Comparison of ENCODE assay signal across 20 cellular contexts in the genomic region with DNA sequence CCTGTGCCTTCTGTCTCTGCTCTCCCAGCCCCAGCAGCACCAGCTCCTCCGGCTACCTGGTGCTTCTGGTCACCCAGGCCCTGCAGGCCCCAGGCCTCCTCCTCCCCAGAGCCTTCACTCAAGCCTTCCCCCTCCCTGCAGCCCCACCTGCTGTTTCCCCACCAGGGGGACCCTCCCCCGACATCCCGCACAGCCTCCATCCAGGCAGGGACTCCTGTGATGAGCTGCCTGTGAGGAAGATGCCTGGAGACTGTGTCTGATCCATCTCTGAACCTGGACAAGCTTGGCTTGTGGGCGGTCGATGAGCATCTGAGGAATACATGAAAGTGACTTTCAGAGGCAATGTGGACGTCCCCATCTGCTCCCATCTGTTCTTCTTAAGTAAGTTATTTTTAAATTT. TPM values are rescaled to one million over a fixed set of nuclear protein-coding genes. Genes with fewer than 3 reads are reported as not detected.
"Had no signal": no experiment of that assay in that cellular context is flagged by ENCODE, and none has a peak within 500 bp of the region (broad histone marks: within the 10 kb centered on the region; RNA-seq: fewer than 3 reads in every experiment).

No MANE protein-coding gene starts in this region.

- ATAC-seq: activated T-cell treated with anti-CD3 and anti-CD28 coated beads, Interleukin-2, amount 50 U/mL, for 72 hours had no signal

- H3K9me3 Mint-ChIP-seq: activated T-cell treated with anti-CD3 and anti-CD28 coated beads, Interleukin-2, amount 50 U/mL, for 72 hours; endodermal cell; nephron progenitor cell; type B pancreatic cell had no signal

- H3K36me3 ChIP-seq: prostate gland, stomach had no signal

- H3K4me3 ChIP-seq: lung, prostate gland, stomach had no signal

- H3K27ac Mint-ChIP-seq: activated T-cell treated with anti-CD3 and anti-CD28 coated beads, Interleukin-2, amount 50 U/mL, for 72 hours; endodermal cell; nephron progenitor cell; type B pancreatic cell had no signal

- H3K27ac ChIP-seq: epithelial cell of prostate, prostate gland had no signal

- DNase-seq: activated CD4-positive, alpha-beta T cell treated with anti-CD3 and anti-CD28 coated beads, Interleukin-2, amount 10 ng/mL, durations not matched to agents 24 days and 14 days; activated CD4-positive, CD25-positive, alpha-beta regulatory T cell; activated gamma-delta T cell; activated T-cell treated with anti-CD3 and anti-CD28 coated beads, Interleukin-2, amount 50 U/mL, for 72 hours; dermis blood vessel endothelial cell; endodermal cell; foreskin fibroblast; left cardiac atrium; nephron progenitor cell; stimulated activated CD4-positive, alpha-beta T cell treated with anti-CD3 and anti-CD28 coated beads, Interleukin-2, amount 100 ng/mL, for 24 hours; stomach; SW 1271 had no signal

- H3K4me3 Mint-ChIP-seq: activated CD4-positive, alpha-beta T cell treated with anti-CD3 and anti-CD28 coated beads, Interleukin-2, amount 10 ng/mL, durations not matched to agents 24 days and 14 days; activated naive CD8-positive, alpha-beta T cell; activated T-cell treated with anti-CD3 and anti-CD28 coated beads, Interleukin-2, amount 50 U/mL, for 72 hours; endodermal cell; nephron progenitor cell; type B pancreatic cell had no signal

- H3K4me1 Mint-ChIP-seq: endodermal cell, nephron progenitor cell had no signal

- H3K27me3 Mint-ChIP-seq: activated naive CD8-positive, alpha-beta T cell had no signal

- H3K9me3 ChIP-seq: prostate gland, stomach had no signal

- H3K36me3 Mint-ChIP-seq: activated naive CD8-positive, alpha-beta T cell; type B pancreatic cell had no signal

- H3K4me1 ChIP-seq: prostate gland had no signal

- H3K27me3 ChIP-seq: stomach had no signal

RNA-seq across cellular contexts. Expression of gene RAMP3, which starts 45.0 kb away (rescaled TPM):
- total RNA-seq: activated CD4-positive, alpha-beta T cell treated with anti-CD3 and anti-CD28 coated beads, Interleukin-2, amount 10 ng/mL, durations not matched to agents 24 days and 14 days; activated CD8-positive, alpha-beta memory T cell treated with anti-CD3 and anti-CD28 coated beads for 36 hours; chondrocyte; endodermal cell; glomerular endothelial cell had no signal
